Comparison of ENCODE assay signal across 7 cellular contexts in genomic region chr2:226798422-226799210, GRCh38. TPM values are rescaled to one million over a fixed set of nuclear protein-coding genes. Genes with fewer than 3 reads are reported as not detected.
DNase-seq lines count a peak whose midpoint lies in the region; ATAC-seq, FAIRE-seq and TF ChIP-seq lines count a peak whose summit lies in the region.

No MANE protein-coding gene starts in this region.

- TF ChIP-seq RAD21 in K562 (CRISPR knock-in tag; conservative IDR thresholded peaks at IDR 0.05 in 1 of 2, IDR thresholded peaks at IDR 0.05 in 1 of 2), result no peak

- peaks cover 0 to 28% of the 10 kb centered on the region in 2 experiments; a peak in 2 of 5 replicates for H3K4me1 ChIP-seq in K562 (replicated peaks in 1 of 2; ENCODE audit: control insufficient read depth in 2 of 2, insufficient read depth in 2 of 2, low read length in 2 of 2)
- H3K4me1 ChIP-seq in iPS-20b (ENCODE audit: insufficient read depth, low read length), result peaks cover 27% of the 10 kb centered on the region
- peaks cover 42% of the 10 kb centered on the region for H3K4me1 ChIP-seq in skeletal muscle satellite cell (ENCODE audit: control insufficient read depth, insufficient read depth, low read length)

- H3K27ac ChIP-seq in RWPE1, result peak overlapping the region; percentile 92
- H3K27ac ChIP-seq in K562 (ENCODE audit: extremely low read depth, low read depth, low read length), result no peak overlapping the region
- H3K27ac ChIP-seq in iPS-20b (ENCODE audit: low read length), result peak overlapping the region; percentile 5

- intact Hi-C loops in K562 (cut with micrococcal nuclease), result no loop called here

- H3K4me2 ChIP-seq in K562 (ENCODE audit: insufficient read depth, low read length), result no peak overlapping the region
- peak overlapping the region; percentile 98 for H3K4me2 ChIP-seq in skeletal muscle satellite cell (ENCODE audit: low read length)

- peak; percentile 57 for TF ChIP-seq CTCF in RWPE1 (conservative IDR thresholded peaks at IDR 0.05; ENCODE audit: low read depth)
- TF ChIP-seq CTCF in K562 (IDR thresholded peaks at IDR 0.05 in 2 of 3, conservative IDR thresholded peaks at IDR 0.05 in 1 of 3; ENCODE audit: insufficient read depth in 2 of 3, low read depth in 1 of 3, low read length in 3 of 3), result no peak

- BruUV-seq in K562 (replicated peaks; lab: Mats Ljungman, UMichigan), result no TSS peak

- no peaks in the 10 kb centered on the region for H3K9me1 ChIP-seq in K562 (ENCODE audit: control insufficient read depth, insufficient read depth, low read length)

- TF ChIP-seq EP300 in K562 (IDR thresholded peaks at IDR 0.05; ENCODE audit: low read length), result no peak

- H4K20me1 ChIP-seq in K562 (replicated peaks; ENCODE audit: control insufficient read depth, insufficient read depth, low read length), result no peaks in the 10 kb centered on the region

- H3K9ac ChIP-seq in K562 (ENCODE audit: insufficient read depth in 1 of 2, low read depth in 2 of 2, low read length in 2 of 2), result peak overlapping the region in 1 of 2 experiments; percentile 85; a peak in 2 of 4 replicates
- peak overlapping the region; percentile 84; the same call in 1 of the 2 replicates for H3K9ac ChIP-seq in iPS-20b (ENCODE audit: low read depth, low read length)
- peak overlapping the region; percentile 86 for H3K9ac ChIP-seq in skeletal muscle satellite cell (ENCODE audit: low read depth, low read length)

- H3K27me3 ChIP-seq in K562 (ENCODE audit: control insufficient read depth in 2 of 2, insufficient read depth in 2 of 2, low read length in 2 of 2), result peaks cover 0 to 5% of the 10 kb centered on the region in 2 experiments; a peak in 1 of 5 replicates
- peaks cover 5% of the 10 kb centered on the region; the same call in 1 of the 2 replicates for H3K27me3 ChIP-seq in iPS-20b (ENCODE audit: insufficient read depth, low read length)
- H3K27me3 ChIP-seq in skeletal muscle satellite cell (ENCODE audit: control insufficient read depth, insufficient read depth, low read length), result no peaks in the 10 kb centered on the region

- no peak for DNase-seq in GM18507 (ENCODE audit: extremely low spot score, insufficient read length, low read depth)
- DNase-seq in RWPE1 (ENCODE audit: low spot score), result peak; percentile 43
- no peak for DNase-seq in K562 (ENCODE audit: extremely low read depth in 1 of 4, low spot score in 3 of 4)
- no peak for DNase-seq in H4 (ENCODE audit: low spot score)

- CTCF ChIA-PET in RWPE1 (lab: Yijun Ruan, JAX), result interaction anchor here (0.7 to 1.2 kb wide), 10 partner anchors 26 to 1218 kb away, joined by 3 to 6 read pairs (median 3); no protein-coding TSS in a partner anchor
- CTCF ChIA-PET in K562 (lab: Yijun Ruan, JAX; ENCODE audit: low intra/inter-chr PET ratio), result interaction anchor here (0.6 kb wide), 1 partner anchor 909 kb away, joined by 3 read pairs; no protein-coding TSS in a partner anchor

- H3K79me2 ChIP-seq in K562 (ENCODE audit: control insufficient read depth, insufficient read depth, low read length), result no peaks in the 10 kb centered on the region

- peak; percentile 21 for ATAC-seq in HG02938 (IDR thresholded peaks at IDR 0.05; ENCODE audit: unreplicated experiment)
- no peak for ATAC-seq in K562

- WGBS in K562 (ENCODE audit: insufficient coverage, low coverage, missing lambda C conversion rate), result 98% methylated on average over 11 of the region's 80 CpGs

- FAIRE-seq in GM18507 (lab: Jason Lieb, UNC) (peak; percentile 59), K562 (lab: Jason Lieb, UNC) (no peak)

- H2AFZ ChIP-seq in K562 (ENCODE audit: low read depth, low read length), result no peak overlapping the region; the same call in 1 of the 2 replicates

- no peak for TF ChIP-seq POLR2A in K562 (conservative IDR thresholded peaks at IDR 0.05)

- in situ Hi-C loops in K562 (cut with MboI), result no loop called here

- POLR2A ChIA-PET in RWPE1 (lab: Yijun Ruan, JAX; ENCODE audit: low non-redundant PET) (no interaction called here), K562 (lab: Yijun Ruan, JAX) (no interaction called here)

- H3K36me3 ChIP-seq in K562 (ENCODE audit: control insufficient read depth, insufficient read depth, low read length), result no peaks in the 10 kb centered on the region
- peaks cover 33% of the 10 kb centered on the region for H3K36me3 ChIP-seq in iPS-20b (ENCODE audit: insufficient read depth, low read depth, low read length)
- peaks cover 46% of the 10 kb centered on the region for H3K36me3 ChIP-seq in skeletal muscle satellite cell (ENCODE audit: insufficient read depth, low read length)

- no peaks in the 10 kb centered on the region for H3K9me3 ChIP-seq in K562 (replicated peaks; ENCODE audit: control insufficient read depth, insufficient read depth, low read depth, low read length)
- no peaks in the 10 kb centered on the region for H3K9me3 ChIP-seq in iPS-20b (ENCODE audit: insufficient read depth, low read depth, low read length)
- H3K9me3 ChIP-seq in skeletal muscle satellite cell (replicated peaks; ENCODE audit: low read length), result no peaks in the 10 kb centered on the region

- peak overlapping the region; percentile 43; the same call in 1 of the 2 replicates for H3K4me3 ChIP-seq in K562
- peak overlapping the region; percentile 98 for H3K4me3 ChIP-seq in iPS-20b (ENCODE audit: low read length)
- H3K4me3 ChIP-seq in skeletal muscle satellite cell (ENCODE audit: low read length), result peak overlapping the region; percentile 73

TF ChIP-seq in K562, 482 proteins besides CTCF, POLR2A, EP300 and RAD21 (continues in another document):
- TF ChIP-seq ZNF282 (CRISPR knock-in tag; IDR thresholded peaks at IDR 0.05) (no peak), CBX8 (IDR thresholded peaks at IDR 0.05; ENCODE audit: borderline replicate concordance, extremely low read depth, low read depth, low read length, poor library complexity, severe bottlenecking) (no peak)

RNA-seq across cellular contexts. Expression of gene IRS1, which starts 1.0 kb away (rescaled TPM):
- 0.42 and 0.60 TPM in 2 replicates for total RNA-seq in K562 (2011; cell fraction: chromatin; rRNA removed; ENCODE audit: low replicate concordance)
- total RNA-seq in K562 (2011; cell fraction: nucleolus; rRNA removed), result 0.67 and 0.92 TPM in 2 replicates
- 0.23 and 0.29 TPM in 2 replicates for total RNA-seq in K562 (2011; cell fraction: nucleoplasm; rRNA removed)
- total RNA-seq in K562 (2014; rRNA removed), result 0.12 and 0.14 TPM in 2 replicates
- 0.03 and 0.04 TPM in 2 replicates for total RNA-seq in K562 (2014; rRNA removed; fragmentation: Illumina TruSeq; extraction: Trizol)
- total RNA-seq in K562 (2015; rRNA removed; fragmentation: Illumina TruSeq; extraction: Trizol), result 0.11 TPM in 2 replicates
- total RNA-seq in K562 (2021), result 0.31 and 0.51 TPM in 2 replicates
- polyA plus RNA-seq in K562 (2011; rRNA removed), result 0.01 and 0.04 TPM in 2 replicates
- polyA plus RNA-seq in K562 (2011; cell fraction: cytosol; rRNA removed), result under 0.01 and 0.18 TPM in 2 replicates
- polyA plus RNA-seq in K562 (2011; cell fraction: nucleus; rRNA removed), result 0.03 and 0.40 TPM in 2 replicates
- polyA plus RNA-seq in K562 (2012), result 0.12 and 0.14 TPM in 2 replicates
- 0.06 TPM in 2 replicates for polyA plus RNA-seq in K562 (2014; fragmentation: Illumina TruSeq; extraction: Trizol)
- under 1 TPM in 1 of 2 experiments, not detected in 1; under 0.01 TPM for polyA plus RNA-seq in K562 (2014; fragmentation: Nextera tagmentation; extraction: Ambion mirVana)
- 0.09 and 0.20 TPM in 2 replicates for polyA plus RNA-seq in K562 (2014; rRNA removed)
- polyA minus RNA-seq in K562 (2011; rRNA and poly(A)+ RNA removed), result 0.03 and 0.07 TPM in 2 replicates
- polyA minus RNA-seq in K562 (2011; cell fraction: cytosol; rRNA and poly(A)+ RNA removed), result 0.19 TPM in 1 of 2 replicates, not detected in the other
- 0.11 and 0.40 TPM in 2 replicates for polyA minus RNA-seq in K562 (2011; cell fraction: nucleus; rRNA and poly(A)+ RNA removed)
- 35.8 and 38.5 TPM in 2 replicates for total RNA-seq in skeletal muscle satellite cell (2012; rRNA removed)
- total RNA-seq in H4 (2014; rRNA removed; shearing (Covaris generic)), result 3.4 and 6.0 TPM in 2 replicates

RNA-seq across cellular contexts. Expression of gene RHBDD1, which starts 37.2 kb away (rescaled TPM):
- total RNA-seq in K562 (2011; cell fraction: chromatin; rRNA removed; ENCODE audit: low replicate concordance), result 108 and 192 TPM in 2 replicates
- 31.2 and 43.4 TPM in 2 replicates for total RNA-seq in K562 (2011; cell fraction: nucleolus; rRNA removed)
- 85.6 and 92.8 TPM in 2 replicates for total RNA-seq in K562 (2011; cell fraction: nucleoplasm; rRNA removed)
- total RNA-seq in K562 (2014; rRNA removed), result 4.8 and 8.6 TPM in 2 replicates
- total RNA-seq in K562 (2014; rRNA removed; fragmentation: Illumina TruSeq; extraction: Trizol), result 26.9 and 28.0 TPM in 2 replicates
- 14.4 and 15.6 TPM in 2 replicates for total RNA-seq in K562 (2015; rRNA removed; fragmentation: Illumina TruSeq; extraction: Trizol)
- 30.8 and 33.8 TPM in 2 replicates for total RNA-seq in K562 (2021)
- 28.6 and 34.8 TPM in 2 replicates for polyA plus RNA-seq in K562 (2011; rRNA removed)
- polyA plus RNA-seq in K562 (2011; cell fraction: cytosol; rRNA removed), result 13.1 and 17.5 TPM in 2 replicates
- 20.6 and 30.3 TPM in 2 replicates for polyA plus RNA-seq in K562 (2011; cell fraction: nucleus; rRNA removed)
- 18.0 and 23.4 TPM in 2 replicates for polyA plus RNA-seq in K562 (2012)
- 24.0 and 24.9 TPM in 2 replicates for polyA plus RNA-seq in K562 (2014; fragmentation: Illumina TruSeq; extraction: Trizol)
- polyA plus RNA-seq in K562 (2014; fragmentation: Nextera tagmentation; extraction: Ambion mirVana), result 10 to 100 TPM in 1 of 2 experiments, 1 to 10 TPM in 1; 9.1 to 14.2 TPM
- polyA plus RNA-seq in K562 (2014; rRNA removed), result 10.6 and 13.6 TPM in 2 replicates
- 102 and 135 TPM in 2 replicates for polyA minus RNA-seq in K562 (2011; rRNA and poly(A)+ RNA removed)
- polyA minus RNA-seq in K562 (2011; cell fraction: cytosol; rRNA and poly(A)+ RNA removed), result 23.8 and 36.8 TPM in 2 replicates
- 42.4 and 73.3 TPM in 2 replicates for polyA minus RNA-seq in K562 (2011; cell fraction: nucleus; rRNA and poly(A)+ RNA removed)
- 18.3 and 19.2 TPM in 2 replicates for total RNA-seq in skeletal muscle satellite cell (2012; rRNA removed)
- 3.3 and 6.6 TPM in 2 replicates for total RNA-seq in H4 (2014; rRNA removed; shearing (Covaris generic))

Comparison
In these comparisons a context has a peak if more than half of its experiments do, and no peak if none do; other contexts are left out.
1. H3K4me3 ChIP-seq: peak in every context shown above with its lines; median percentile 98 in iPS-20b; 73 in skeletal muscle satellite cell; 43 in K562.